Comparison of ENCODE assay signal across 8 cellular contexts in genomic region chr11:77091146-77091940, GRCh38. TPM values are rescaled to one million over a fixed set of nuclear protein-coding genes. Genes with fewer than 3 reads are reported as not detected.
DNase-seq lines count a peak whose midpoint lies in the region; ATAC-seq and TF ChIP-seq lines count a peak whose summit lies in the region.

No MANE protein-coding gene starts in this region.

- no peak overlapping the region for H3K27ac ChIP-seq in left lung

- intact Hi-C loops in left lung (cut with DNase I) = no loop called here

- no peaks in the 10 kb centered on the region for H3K4me1 ChIP-seq in left lung

- no peaks in the 10 kb centered on the region for H3K9me3 ChIP-seq in left lung

- peak; percentile 87 to 93 for TF ChIP-seq CTCF in left lung (IDR thresholded peaks at IDR 0.05)

- DNase-seq in AG08396 (ENCODE audit: low spot score) (peak; percentile 88), NCI-H460 (ENCODE audit: extremely low read depth, low read depth) (peak; percentile 31), cerebellum (ENCODE audit: low spot score) (peak; percentile 88), left lung (peak; percentile 68 to 88)
- DNase-seq in activated CD4-positive, alpha-beta T cell treated with anti-CD3 and anti-CD28 coated beads for 48 hours = peak; percentile 89
- peak; percentile 26 to 69 (median 53) for DNase-seq in stimulated activated CD4-positive, alpha-beta T cell treated with anti-CD3 and anti-CD28 coated beads, TNF-alpha, amount 100 ng/mL, for 1 hour (ENCODE audit: low read depth in 3 of 3, low spot score in 1 of 3)

- no peak overlapping the region for H3K4me3 ChIP-seq in left lung

- no peaks in the 10 kb centered on the region for H3K27me3 ChIP-seq in left lung

- ATAC-seq in GM18867 (IDR thresholded peaks at IDR 0.05; ENCODE audit: unreplicated experiment) = peak; percentile 78
- peak; percentile 85 for ATAC-seq in HG03175 (IDR thresholded peaks at IDR 0.05; ENCODE audit: unreplicated experiment)
- ATAC-seq in left lung = peak; percentile 94

- no peaks in the 10 kb centered on the region for H3K36me3 ChIP-seq in left lung

RNA-seq across cellular contexts. Expression of gene OMP, which starts 11.3 kb away (rescaled TPM):
- total RNA-seq in NCI-H460 (2014; rRNA removed; shearing (Covaris generic)) = not detected in 2 replicates
- not detected in 2 replicates for polyA plus RNA-seq in NCI-H460 (2014; cell fraction: nucleus; rRNA removed)
- total RNA-seq in cerebellum (1.1 TPM), left lung (not detected)

RNA-seq across cellular contexts. Expression of gene CAPN5, which starts 24.6 kb away (rescaled TPM):
- total RNA-seq in NCI-H460 (2014; rRNA removed; shearing (Covaris generic)) = 0.58 and 0.99 TPM in 2 replicates
- polyA plus RNA-seq in NCI-H460 (2014; cell fraction: nucleus; rRNA removed) = 0.28 and 1.9 TPM in 2 replicates
- total RNA-seq in cerebellum (9.3 TPM), left lung (10 to 100 TPM; 11.7 to 13.2 TPM)

RNA-seq across cellular contexts. Expression of gene MYO7A, which starts 36.7 kb away (rescaled TPM):
- total RNA-seq in NCI-H460 (2014; rRNA removed; shearing (Covaris generic)) = 0.06 and 0.10 TPM in 2 replicates
- polyA plus RNA-seq in NCI-H460 (2014; cell fraction: nucleus; rRNA removed) = 0.41 and 0.71 TPM in 2 replicates
- total RNA-seq in cerebellum (3.9 TPM), left lung (10 to 100 TPM in 1 of 2 donors, 1 to 10 TPM in 1; 4.8 to 13.5 TPM)

RNA-seq across cellular contexts. Expression of gene B3GNT6, which starts 57.1 kb away (rescaled TPM):
- total RNA-seq in NCI-H460 (2014; rRNA removed; shearing (Covaris generic)) = not detected in 2 replicates
- not detected in 2 replicates for polyA plus RNA-seq in NCI-H460 (2014; cell fraction: nucleus; rRNA removed)
- not detected for total RNA-seq in cerebellum
- under 1 TPM in 1 of 2 donors, not detected in 1; 0.60 TPM for total RNA-seq in left lung

Comparison
In these comparisons a context has a peak if more than half of its experiments do, and no peak if none do; other contexts are left out.
1. DNase-seq: peak in every context shown above with its lines; median percentile 89 in activated CD4-positive, alpha-beta T cell treated with anti-CD3 and anti-CD28 coated beads for 48 hours; 88 in AG08396; 88 in cerebellum; 78 in left lung; 53 in stimulated activated CD4-positive, alpha-beta T cell treated with anti-CD3 and anti-CD28 coated beads, TNF-alpha, amount 100 ng/mL, for 1 hour; 31 in NCI-H460.